Comparison of ENCODE assay signal across 14 cellular contexts in the genomic region with DNA sequence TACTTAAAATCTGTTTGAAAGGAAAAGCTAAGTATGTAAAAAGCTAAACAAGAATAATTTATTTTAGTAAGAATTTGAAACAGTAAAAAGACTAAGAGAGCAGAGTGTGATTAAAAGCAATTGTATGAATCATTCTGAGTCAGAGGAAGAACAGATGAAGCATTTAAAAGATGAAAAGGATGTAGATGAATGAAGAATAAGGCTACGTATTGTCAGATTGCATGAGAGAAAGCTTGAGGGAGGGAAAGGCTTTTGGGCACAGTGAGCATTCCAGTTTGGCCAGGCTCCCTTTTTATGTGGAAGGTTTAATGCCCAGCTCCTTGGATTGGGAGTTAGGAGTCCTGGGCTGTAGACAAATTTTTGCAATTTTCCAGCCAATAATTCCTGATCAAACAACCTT.
A peak's percentile ranks its signal among the peaks of the same experiment; 100 is the strongest.
DNase-seq lines count a peak whose midpoint lies in the region; ATAC-seq and TF ChIP-seq lines count a peak whose summit lies in the region.
"Had no signal": no experiment of that assay in that cellular context is flagged by ENCODE, and none has a peak within 500 bp of the region (broad histone marks: within the 10 kb centered on the region; RNA-seq: fewer than 3 reads in every experiment).

No MANE protein-coding gene starts in this region.

- H4K20me1 ChIP-seq in GM23248 (ENCODE audit: insufficient read depth), result no peaks in the 10 kb centered on the region

- peak overlapping the region; percentile 65 for H3K27ac Mint-ChIP-seq in neural crest cell (ENCODE audit: unreplicated experiment)
- H3K27ac Mint-ChIP-seq: activated CD4-positive, alpha-beta T cell treated with anti-CD3 and anti-CD28 coated beads, Interleukin-2, amount 10 ng/mL, durations not matched to agents 7 days and 5 days; activated naive CD4-positive, alpha-beta T cell treated with anti-CD3 and anti-CD28 coated beads, Interleukin-2, amount 50 U/mL, for 24 hours; natural killer cell treated with Interleukin-12 subunit alpha and Interleukin-12 subunit beta and Interleukin-15 and Interleukin-18, amount 100 ng/mL, for 72 hours had no signal

- peaks cover 5% of the 10 kb centered on the region for H3K9me3 ChIP-seq in GM23248 (ENCODE audit: low read depth)

- peak; percentile 30 for DNase-seq in GM23248
- DNase-seq in RWPE1 (ENCODE audit: low spot score), result peak; percentile 10
- peak; percentile 22 for DNase-seq in fibroblast of mammary gland (ENCODE audit: low read depth)
- no peak for DNase-seq in neural crest cell (ENCODE audit: low read depth, low spot score)
- DNase-seq in DMS 273 (lab: John Stamatoyannopoulos, UW; ENCODE audit: unreplicated experiment), result no peak
- no peak for DNase-seq in stimulated activated CD4-positive, alpha-beta T cell treated with anti-CD3 and anti-CD28 coated beads, Interleukin-12 subunit alpha, Interleukin-12 subunit beta, amount 100 ng/mL, for 4 hours
- DNase-seq: activated CD4-positive, alpha-beta T cell treated with anti-CD3 and anti-CD28 coated beads, Interleukin-2, amount 10 ng/mL, durations not matched to agents 7 days and 5 days; NCI-H2029 treated with DMSO at 0.1 percent for 48 hours; NCI-H510A had no signal

- H3K79me2 ChIP-seq in GM23248 (ENCODE audit: insufficient read depth), result no peaks in the 10 kb centered on the region

- peaks cover 34% of the 10 kb centered on the region for H3K4me1 Mint-ChIP-seq in neural crest cell
- H3K4me1 Mint-ChIP-seq: activated CD4-positive, alpha-beta T cell treated with anti-CD3 and anti-CD28 coated beads, Interleukin-2, amount 10 ng/mL, durations not matched to agents 7 days and 5 days; activated naive CD4-positive, alpha-beta T cell treated with anti-CD3 and anti-CD28 coated beads, Interleukin-2, amount 50 U/mL, for 24 hours had no signal

- H3K9ac ChIP-seq in GM23248, result no peak overlapping the region

- CTCF ChIA-PET in RWPE1 (lab: Yijun Ruan, JAX), result no interaction called here

- in situ Hi-C loops in GM23248 (cut with MboI), result no loop called here

- no peaks in the 10 kb centered on the region for H3K4me1 ChIP-seq in GM23248 (ENCODE audit: insufficient read depth)

- no peaks in the 10 kb centered on the region for H3F3A ChIP-seq in GM23248 (ENCODE audit: insufficient read depth)

- H3K27me3 ChIP-seq in GM23248 (replicated peaks; ENCODE audit: insufficient read depth), result no peaks in the 10 kb centered on the region
- H3K27me3 ChIP-seq: cardiac muscle cell had no signal

- H3K27me3 Mint-ChIP-seq in neural crest cell (ENCODE audit: low read depth), result no peaks in the 10 kb centered on the region
- H3K27me3 Mint-ChIP-seq: activated CD4-positive, alpha-beta T cell treated with anti-CD3 and anti-CD28 coated beads, Interleukin-2, amount 10 ng/mL, durations not matched to agents 7 days and 5 days; natural killer cell treated with Interleukin-12 subunit alpha and Interleukin-12 subunit beta and Interleukin-15 and Interleukin-18, amount 100 ng/mL, for 72 hours had no signal

- ATAC-seq in HG02852 (IDR thresholded peaks at IDR 0.05; ENCODE audit: unreplicated experiment), result no peak
- ATAC-seq in GM21786 (IDR thresholded peaks at IDR 0.05; ENCODE audit: unreplicated experiment), result no peak
- ATAC-seq: natural killer cell treated with Interleukin-12 subunit alpha and Interleukin-12 subunit beta and Interleukin-15 and Interleukin-18, amount 100 ng/mL, for 72 hours had no signal

- POLR2A ChIA-PET in RWPE1 (lab: Yijun Ruan, JAX; ENCODE audit: low non-redundant PET), result no interaction called here

- H3K9me2 ChIP-seq in GM23248 (ENCODE audit: insufficient read depth), result no peaks in the 10 kb centered on the region

- no peak overlapping the region for H3K4me2 ChIP-seq in GM23248 (ENCODE audit: unreplicated experiment)

- H3K9me3 Mint-ChIP-seq in neural crest cell, result peaks cover 12% of the 10 kb centered on the region

- peak overlapping the region; percentile 16 for H3K4me3 Mint-ChIP-seq in neural crest cell
- H3K4me3 Mint-ChIP-seq: activated CD4-positive, alpha-beta T cell treated with anti-CD3 and anti-CD28 coated beads, Interleukin-2, amount 10 ng/mL, durations not matched to agents 7 days and 5 days; activated naive CD4-positive, alpha-beta T cell treated with anti-CD3 and anti-CD28 coated beads, Interleukin-2, amount 50 U/mL, for 24 hours; natural killer cell treated with Interleukin-12 subunit alpha and Interleukin-12 subunit beta and Interleukin-15 and Interleukin-18, amount 100 ng/mL, for 72 hours had no signal

- peaks cover 30% of the 10 kb centered on the region for H3K36me3 Mint-ChIP-seq in neural crest cell (ENCODE audit: low read depth)
- H3K36me3 Mint-ChIP-seq: natural killer cell treated with Interleukin-12 subunit alpha and Interleukin-12 subunit beta and Interleukin-15 and Interleukin-18, amount 100 ng/mL, for 72 hours had no signal

- 0% methylated on average over 1 of the region's 1 CpG for WGBS in GM23248 (ENCODE audit: low coverage in 1 of 2, low lambda C conversion rate in 2 of 2, missing lambda C conversion rate in 2 of 2), 2 experiments

- H3K4me3 ChIP-seq in GM23248 (no peak overlapping the region), fibroblast of mammary gland (ENCODE audit: control insufficient read depth, low read depth, low read length) (no peak overlapping the region)
- H3K4me3 ChIP-seq: cardiac muscle cell had no signal

- H3K36me3 ChIP-seq in GM23248 (ENCODE audit: low read depth), result no peaks in the 10 kb centered on the region
- H3K36me3 ChIP-seq: cardiac muscle cell had no signal

- H2AFZ ChIP-seq in GM23248, result no peak overlapping the region

- H3K27ac ChIP-seq in GM23248, result no peak overlapping the region
- no peak overlapping the region for H3K27ac ChIP-seq in RWPE1
- H3K27ac ChIP-seq: cardiac muscle cell had no signal

- TF ChIP-seq CTCF in RWPE1 (conservative IDR thresholded peaks at IDR 0.05; ENCODE audit: low read depth) (no peak), fibroblast of mammary gland (conservative IDR thresholded peaks at IDR 0.05; ENCODE audit: control insufficient read depth, insufficient read depth, low read depth, low read length) (no peak), neural crest cell (conservative IDR thresholded peaks at IDR 0.05) (no peak)

Comparison
In these comparisons a context has a peak if more than half of its experiments do, and no peak if none do; other contexts are left out.
1. DNase-seq: peak in GM23248 (single experiment), RWPE1 (single experiment) and fibroblast of mammary gland (single experiment); none in neural crest cell (single experiment), DMS 273 (single experiment) and stimulated activated CD4-positive, alpha-beta T cell treated with anti-CD3 and anti-CD28 coated beads, Interleukin-12 subunit alpha, Interleukin-12 subunit beta, amount 100 ng/mL, for 4 hours (single experiment).